ENCODE assay signal across 17 cellular contexts in genomic region chr18:32438173-32438572, GRCh38. TPM values are rescaled to one million over a fixed set of nuclear protein-coding genes. Genes with fewer than 3 reads are reported as not detected.
DNase-seq lines count a peak whose midpoint lies in the region; ATAC-seq and TF ChIP-seq lines count a peak whose summit lies in the region.
"Had no signal": no experiment of that assay in that cellular context is flagged by ENCODE, and none has a peak within 500 bp of the region (broad histone marks: within the 10 kb centered on the region; RNA-seq: fewer than 3 reads in every experiment).

No MANE protein-coding gene starts in this region.

- no peak for TF ChIP-seq CTCF in neural crest cell (conservative IDR thresholded peaks at IDR 0.05)

- H3K4me3 Mint-ChIP-seq in neural crest cell = peak overlapping the region; percentile 7

- peaks cover 56% of the 10 kb centered on the region for H3K4me1 Mint-ChIP-seq in neural crest cell

- DNase-seq in G401 (ENCODE audit: low spot score) (peak; percentile 59), NCI-H2227 treated with DMSO at 0.1 percent for 48 hours (lab: John Stamatoyannopoulos, UW) (peak; percentile 10), Right ventricle myocardium superior (peak; percentile 82), neural crest cell (ENCODE audit: low read depth, low spot score) (no peak), COLO668 (lab: John Stamatoyannopoulos, UW; ENCODE audit: unreplicated experiment) (no peak), NCI-H446 (lab: John Stamatoyannopoulos, UW) (no peak)
- DNase-seq: activated CD8-positive, alpha-beta memory T cell treated with anti-CD3 and anti-CD28 coated beads for 24 hours; foreskin fibroblast; GDM1; Karpas-422; NCI-H1092 treated with DMSO at 0.1 percent for 48 hours; SJCRH30 had no signal

- H3K27me3 Mint-ChIP-seq in neural crest cell (ENCODE audit: low read depth) = no peaks in the 10 kb centered on the region

- no peak overlapping the region for H3K27ac Mint-ChIP-seq in neural crest cell (ENCODE audit: unreplicated experiment)
- H3K27ac Mint-ChIP-seq: activated naive CD4-positive, alpha-beta T cell treated with anti-CD3 and anti-CD28 coated beads, Interleukin-2, amount 50 U/mL, for 72 hours had no signal

- in situ Hi-C loops in G401 (cut with HindIII; ENCODE audit: low sequenced_read_pairs) = no loop called here

- H3K9me3 Mint-ChIP-seq in neural crest cell = no peaks in the 10 kb centered on the region
- H3K9me3 Mint-ChIP-seq: activated naive CD4-positive, alpha-beta T cell treated with anti-CD3 and anti-CD28 coated beads, Interleukin-2, amount 50 U/mL, for 72 hours had no signal

- intact Hi-C loops in Right ventricle myocardium superior (cut with DNase I) = no loop called here

- ATAC-seq in Right ventricle myocardium superior (ENCODE audit: poor library complexity) = peak; percentile 89
- ATAC-seq in HG02610 (IDR thresholded peaks at IDR 0.05; ENCODE audit: unreplicated experiment) = no peak
- ATAC-seq: activated CD4-positive, CD25-positive, alpha-beta regulatory T cell treated with anti-CD3 and anti-CD28 coated beads, Interleukin-2, amount 50 U/mL, for 24 hours; activated naive CD4-positive, alpha-beta T cell treated with anti-CD3 and anti-CD28 coated beads, Interleukin-2, amount 50 U/mL, for 72 hours; GM12878 had no signal

- H3K36me3 Mint-ChIP-seq in neural crest cell (ENCODE audit: low read depth) = peaks cover 2% of the 10 kb centered on the region
- H3K36me3 Mint-ChIP-seq: activated naive CD4-positive, alpha-beta T cell treated with anti-CD3 and anti-CD28 coated beads, Interleukin-2, amount 50 U/mL, for 72 hours had no signal

RNA-seq across cellular contexts. Expression of gene GAREM1, which starts 32.5 kb away (rescaled TPM):
- not detected in 2 replicates for total RNA-seq in G401 (2014; rRNA removed; shearing (Covaris generic))
- total RNA-seq in Right ventricle myocardium superior (23.5 TPM), neural crest cell (11.0 and 12.3 TPM in 2 replicates)
- total RNA-seq: activated naive CD4-positive, alpha-beta T cell treated with anti-CD3 and anti-CD28 coated beads, Interleukin-2, amount 50 U/mL, for 72 hours; T-helper 2 cell treated with Interferon-gamma antibody and Interleukin-4, amounts not matched to agents 100 ng/mL and 5 ng/mL, for 36 hours had no signal

Comparison
In these comparisons a context has a peak if more than half of its experiments do, and no peak if none do; other contexts are left out.
1. DNase-seq: peak in G401 (single experiment), NCI-H2227 treated with DMSO at 0.1 percent for 48 hours (single experiment) and Right ventricle myocardium superior (single experiment); none in neural crest cell (single experiment), COLO668 (single experiment) and NCI-H446 (0 of 2).
2. RNA of gene GAREM1, which starts 32.5 kb away (total RNA-seq): 23.5 TPM in Right ventricle myocardium superior (single experiment) and 11.0 to 12.3 TPM in neural crest cell; not detected in G401; every median in the first group is over 10 times any median in the second.